Comparison of ENCODE assay signal across 9 cellular contexts in genomic region chr2:197498627-197498936, GRCh38. TPM values are rescaled to one million over a fixed set of nuclear protein-coding genes. Genes with fewer than 3 reads are reported as not detected.
DNase-seq lines count a peak whose midpoint lies in the region; ATAC-seq, FAIRE-seq and TF ChIP-seq lines count a peak whose summit lies in the region.
"Had no signal": no experiment of that assay in that cellular context is flagged by ENCODE, and none has a peak within 500 bp of the region (broad histone marks: within the 10 kb centered on the region; RNA-seq: fewer than 3 reads in every experiment).

No MANE protein-coding gene starts in this region.

- H3K27me3 Mint-ChIP-seq in stimulated activated naive CD8-positive, alpha-beta T cell treated with anti-CD3 and anti-CD28 coated beads, Interleukin-15, Interleukin-2, amounts not matched to agents 100 ng/mL and 50 ng/mL, for 24 hours: no peaks in the 10 kb centered on the region

- H3K27me3 ChIP-seq in bronchial epithelial cell (ENCODE audit: control insufficient read depth, insufficient read depth, low read length) (no peaks in the 10 kb centered on the region), aorta (ENCODE audit: control insufficient read depth in 1 of 2, insufficient read depth in 2 of 2, low read length in 1 of 2) (no peaks in the 10 kb centered on the region)

- no peaks in the 10 kb centered on the region for H3K9me3 Mint-ChIP-seq in stimulated activated naive CD8-positive, alpha-beta T cell treated with anti-CD3 and anti-CD28 coated beads, Interleukin-15, Interleukin-2, amounts not matched to agents 100 ng/mL and 50 ng/mL, for 24 hours

- H3K27ac ChIP-seq in aorta (ENCODE audit: low read depth in 1 of 2, low read length in 2 of 2): no peak overlapping the region

- H3K9me3 ChIP-seq in mucosa of descending colon (no peaks in the 10 kb centered on the region), aorta (ENCODE audit: control insufficient read depth, low read length) (no peaks in the 10 kb centered on the region)

- intact Hi-C loops in mucosa of descending colon (cut with DNase I, micrococcal nuclease) (no loop called here), aorta (cut with DNase I) (loop anchor here (5.0 to 10.0 kb wide), 2 partner anchors 41 to 84 kb away; no protein-coding TSS in a partner anchor)

- H3K36me3 Mint-ChIP-seq in stimulated activated naive CD8-positive, alpha-beta T cell treated with anti-CD3 and anti-CD28 coated beads, Interleukin-15, Interleukin-2, amounts not matched to agents 100 ng/mL and 50 ng/mL, for 24 hours (ENCODE audit: low read depth): peaks cover 90% of the 10 kb centered on the region

- WGBS in aorta, 2 donors: 6% methylated on average over 10 of the region's 10 CpGs

- ATAC-seq in stimulated activated naive CD8-positive, alpha-beta T cell treated with anti-CD3 and anti-CD28 coated beads, Interleukin-15, Interleukin-2, amounts not matched to agents 100 U/mL and 50 U/mL, for 24 hours: no peak
- ATAC-seq in mucosa of descending colon (no peak), aorta (ENCODE audit: low FRiP score) (no peak), GM21529 (IDR thresholded peaks at IDR 0.05; ENCODE audit: unreplicated experiment) (no peak)

- H3K4me1 Mint-ChIP-seq in stimulated activated naive CD8-positive, alpha-beta T cell treated with anti-CD3 and anti-CD28 coated beads, Interleukin-15, Interleukin-2, amounts not matched to agents 100 ng/mL and 50 ng/mL, for 24 hours (ENCODE audit: low read depth): peaks cover 61% of the 10 kb centered on the region

- FAIRE-seq in bronchial epithelial cell (lab: Jason Lieb, UNC): no peak

- peak overlapping the region; percentile 99 for H3K27ac Mint-ChIP-seq in stimulated activated naive CD8-positive, alpha-beta T cell treated with anti-CD3 and anti-CD28 coated beads, Interleukin-15, Interleukin-2, amounts not matched to agents 100 ng/mL and 50 ng/mL, for 24 hours

- H3K36me3 ChIP-seq in bronchial epithelial cell (ENCODE audit: control insufficient read depth, insufficient read depth, low read length): peaks cover 20% of the 10 kb centered on the region
- no peaks in the 10 kb centered on the region for H3K36me3 ChIP-seq in mucosa of descending colon (ENCODE audit: low read depth)
- peaks cover 0 to 6% of the 10 kb centered on the region in 2 donors for H3K36me3 ChIP-seq in aorta (ENCODE audit: control insufficient read depth in 1 of 2, insufficient read depth in 2 of 2, low read length in 1 of 2)

- H3K4me1 ChIP-seq in mucosa of descending colon (ENCODE audit: low read depth): peaks cover 44% of the 10 kb centered on the region
- H3K4me1 ChIP-seq in aorta (ENCODE audit: control insufficient read depth in 1 of 2, insufficient read depth in 2 of 2, low read length in 2 of 2): no peaks in the 10 kb centered on the region

- no peak for DNase-seq in stimulated activated naive CD8-positive, alpha-beta T cell treated with anti-CD3 and anti-CD28 coated beads, Interleukin-15, Interleukin-2, amounts not matched to agents 100 U/mL and 50 U/mL, for 24 hours
- DNase-seq in bronchial epithelial cell (ENCODE audit: low read depth): no peak
- DNase-seq in mucosa of descending colon: no peak
- DNase-seq in aorta: no peak
- no peak for DNase-seq in NCI-H187 (lab: John Stamatoyannopoulos, UW)
- DNase-seq in stimulated activated CD4-positive, alpha-beta T cell treated with anti-CD3 and anti-CD28 coated beads, Interleukin-2, amount 100 ng/mL, for 48 hours: no peak
- DNase-seq: NCI-H1694 had no signal

- peak overlapping the region; percentile 97 for H3K4me3 Mint-ChIP-seq in stimulated activated naive CD8-positive, alpha-beta T cell treated with anti-CD3 and anti-CD28 coated beads, Interleukin-15, Interleukin-2, amounts not matched to agents 100 ng/mL and 50 ng/mL, for 24 hours

- peak overlapping the region; percentile 99 for H3K4me3 ChIP-seq in bronchial epithelial cell (ENCODE audit: low read depth, low read length)
- peak overlapping the region; percentile 88 for H3K4me3 ChIP-seq in mucosa of descending colon
- peak overlapping the region; percentile 70 to 78 for H3K4me3 ChIP-seq in aorta (ENCODE audit: low read length in 2 of 2)

- TF ChIP-seq CTCF in bronchial epithelial cell (IDR thresholded peaks at IDR 0.05; ENCODE audit: insufficient read depth, low read length, severe bottlenecking) (no peak), mucosa of descending colon (IDR thresholded peaks at IDR 0.05) (no peak)

RNA-seq across cellular contexts. Expression of gene HSPD1, which starts 1.1 kb away (rescaled TPM):
- 391 and 438 TPM in 2 replicates for total RNA-seq in bronchial epithelial cell
- total RNA-seq in mucosa of descending colon: 100 to 1,000 TPM; 162 to 219 (median 172) TPM
- 100 to 1,000 TPM; 115 to 149 TPM for total RNA-seq in aorta
- polyA plus RNA-seq in aorta: 100 to 1,000 TPM in 1 of 2 donors, 10 to 100 TPM in 1; 74.4 to 113 TPM

RNA-seq across cellular contexts. Expression of gene HSPE1, which starts 1.6 kb away (rescaled TPM):
- total RNA-seq in bronchial epithelial cell (76.7 and 83.7 TPM in 2 replicates), mucosa of descending colon (100 to 1,000 TPM in 1 of 3 donors, 10 to 100 TPM in 2; 79.0 to 106 (median 84.8) TPM), aorta (10 to 100 TPM; 46.1 to 61.2 TPM)
- polyA plus RNA-seq in aorta: 100 to 1,000 TPM in 1 of 2 donors, 10 to 100 TPM in 1; 48.5 to 113 TPM

RNA-seq across cellular contexts. Expression of gene MOB4, which starts 17.3 kb away (rescaled TPM):
- total RNA-seq in bronchial epithelial cell (15.0 and 22.1 TPM in 2 replicates), mucosa of descending colon (10 to 100 TPM; 17.6 to 26.9 (median 26.4) TPM), aorta (10 to 100 TPM; 24.9 to 36.1 TPM)
- polyA plus RNA-seq in aorta: 10 to 100 TPM; 24.0 to 25.8 TPM

RNA-seq across cellular contexts. Expression of gene COQ10B, which starts 45.2 kb away (rescaled TPM):
- 33.7 and 35.5 TPM in 2 replicates for total RNA-seq in bronchial epithelial cell
- 10 to 100 TPM; 28.1 to 32.4 (median 31.7) TPM for total RNA-seq in mucosa of descending colon
- total RNA-seq in aorta: 10 to 100 TPM; 26.0 to 39.8 TPM
- 10 to 100 TPM; 20.0 to 24.0 TPM for polyA plus RNA-seq in aorta

Comparison
In these comparisons a context has a peak if more than half of its experiments do, and no peak if none do; other contexts are left out.
1. intact Hi-C loops: an anchor here in aorta (5.0 to 10.0 kb wide); none called in mucosa of descending colon.